Comparison of ENCODE assay signal across 20 cellular contexts in genomic region chr2:33058716-33059451, GRCh38.
DNase-seq lines count a peak whose midpoint lies in the region; ATAC-seq and TF ChIP-seq lines count a peak whose summit lies in the region.
"Had no signal": no experiment of that assay in that cellular context is flagged by ENCODE, and none has a peak within 500 bp of the region (broad histone marks: within the 10 kb centered on the region; RNA-seq: fewer than 3 reads in every experiment).

No MANE protein-coding gene starts in this region.

- intact Hi-C loops in Right ventricle myocardium inferior (cut with DNase I): no loop called here

- peaks cover 23% of the 10 kb centered on the region; the same call in 1 of the 2 replicates for H3K79me2 ChIP-seq in OCI-LY1 (ENCODE audit: insufficient read depth, low read length)

- H3K9me3 ChIP-seq in cardiac muscle cell (ENCODE audit: low read depth) (no peaks in the 10 kb centered on the region), OCI-LY1 (ENCODE audit: low read length) (no peaks in the 10 kb centered on the region)
- H3K9me3 ChIP-seq: pancreas had no signal

- no peak overlapping the region for H2AFZ ChIP-seq in OCI-LY1 (ENCODE audit: low read length)

- H3K9ac ChIP-seq in OCI-LY1 (ENCODE audit: low read length): peak overlapping the region; percentile 66

- H3K4me1 Mint-ChIP-seq in nephron (peaks cover 25% of the 10 kb centered on the region), type B pancreatic cell (ENCODE audit: unreplicated experiment) (peaks cover 33% of the 10 kb centered on the region), immature natural killer cell (no peaks in the 10 kb centered on the region)
- H3K4me1 Mint-ChIP-seq: activated naive CD8-positive, alpha-beta T cell treated with anti-CD3 and anti-CD28 coated beads for 36 hours; stimulated activated effector memory CD8-positive, alpha-beta T cell treated with anti-CD3 and anti-CD28 coated beads, Interleukin-12 subunit alpha, Interleukin-12 subunit beta, amount 100 ng/mL, for 72 hours; T-cell had no signal

- H3K9me2 ChIP-seq in OCI-LY1 (ENCODE audit: low read depth, low read length): no peaks in the 10 kb centered on the region

- peak overlapping the region; percentile 57 to 95 (median 70) for H3K27ac Mint-ChIP-seq in nephron
- no peak overlapping the region for H3K27ac Mint-ChIP-seq in type B pancreatic cell
- H3K27ac Mint-ChIP-seq in immature natural killer cell: no peak overlapping the region
- H3K27ac Mint-ChIP-seq: activated naive CD8-positive, alpha-beta T cell treated with anti-CD3 and anti-CD28 coated beads for 36 hours; CD8-positive, alpha-beta T cell; stimulated activated effector memory CD8-positive, alpha-beta T cell treated with anti-CD3 and anti-CD28 coated beads, Interleukin-12 subunit alpha, Interleukin-12 subunit beta, amount 100 ng/mL, for 72 hours; T-cell had no signal

- H3K27ac ChIP-seq in cardiac muscle cell: peak overlapping the region; percentile 97
- peak overlapping the region; percentile 98 for H3K27ac ChIP-seq in OCI-LY1 (ENCODE audit: low read depth, low read length, poor library complexity, severe bottlenecking)
- H3K27ac ChIP-seq: pancreas had no signal

- TF ChIP-seq CTCF in cardiac muscle cell (IDR thresholded peaks at IDR 0.05; ENCODE audit: low read depth, low read length) (no peak), OCI-LY1 (IDR thresholded peaks at IDR 0.05; ENCODE audit: low read length) (no peak), nephron (IDR thresholded peaks at IDR 0.05; ENCODE audit: unreplicated experiment in 3 of 3) (no peak), type B pancreatic cell (conservative IDR thresholded peaks at IDR 0.05) (no peak)

- ATAC-seq in Right ventricle myocardium inferior (no peak), HG03457 (IDR thresholded peaks at IDR 0.05; ENCODE audit: unreplicated experiment) (no peak)
- ATAC-seq: CD8-positive, alpha-beta T cell; Panc1; stimulated activated effector memory CD8-positive, alpha-beta T cell treated with anti-CD3 and anti-CD28 coated beads, Interleukin-12 subunit alpha, Interleukin-12 subunit beta, amount 100 ng/mL, for 72 hours; T-cell had no signal

- H3K36me3 Mint-ChIP-seq in nephron (ENCODE audit: low read depth) (peaks cover 13% of the 10 kb centered on the region), type B pancreatic cell (peaks cover 4% of the 10 kb centered on the region), immature natural killer cell (no peaks in the 10 kb centered on the region)
- H3K36me3 Mint-ChIP-seq: activated naive CD8-positive, alpha-beta T cell treated with anti-CD3 and anti-CD28 coated beads for 36 hours; CD8-positive, alpha-beta T cell; stimulated activated effector memory CD8-positive, alpha-beta T cell treated with anti-CD3 and anti-CD28 coated beads, Interleukin-12 subunit alpha, Interleukin-12 subunit beta, amount 100 ng/mL, for 72 hours; T-cell had no signal

- H3K4me3 ChIP-seq in cardiac muscle cell: no peak overlapping the region
- H3K4me3 ChIP-seq in OCI-LY1 (ENCODE audit: low read depth, low read length, poor library complexity, severe bottlenecking): peak overlapping the region; percentile 38
- H3K4me3 ChIP-seq: pancreas had no signal

- H3F3A ChIP-seq in OCI-LY1 (ENCODE audit: insufficient read depth, low read length): peaks cover 5% of the 10 kb centered on the region; the same call in 1 of the 2 replicates

- DNase-seq in cardiac muscle cell (ENCODE audit: low read depth in 1 of 2, low spot score in 1 of 2) (no peak), Right ventricle myocardium inferior (ENCODE audit: missing footprints) (no peak), type B pancreatic cell (ENCODE audit: extremely low spot score, unreplicated experiment) (no peak), RKO (ENCODE audit: low spot score) (no peak), immature natural killer cell (no peak)
- DNase-seq: activated CD4-positive, alpha-beta T cell treated with anti-CD3 and anti-CD28 coated beads, Interleukin-2, amount 50 U/mL, for 48 hours; activated naive CD8-positive, alpha-beta T cell treated with anti-CD3 and anti-CD28 coated beads for 36 hours; activated T-cell treated with anti-CD3 and anti-CD28 coated beads, Interleukin-2, amount 50 U/mL, for 48 hours; CD8-positive, alpha-beta T cell; effector CD8-positive, alpha-beta T cell; KBM-7; NCI-H1048; NCI-H524 treated with DMSO at 0.1 percent for 48 hours; pancreas; T-cell had no signal

- H3K27me3 ChIP-seq in cardiac muscle cell: no peaks in the 10 kb centered on the region
- no peaks in the 10 kb centered on the region for H3K27me3 ChIP-seq in OCI-LY1 (ENCODE audit: insufficient read depth, low read length)
- H3K27me3 ChIP-seq: pancreas had no signal

- peak overlapping the region; percentile 65 for H3K4me2 ChIP-seq in OCI-LY1 (ENCODE audit: low read length)

- no peaks in the 10 kb centered on the region for H3K27me3 Mint-ChIP-seq in nephron (ENCODE audit: low read depth)
- no peaks in the 10 kb centered on the region for H3K27me3 Mint-ChIP-seq in type B pancreatic cell
- peaks cover 0 to 2% (median 2%) of the 10 kb centered on the region in 3 donors for H3K27me3 Mint-ChIP-seq in immature natural killer cell (ENCODE audit: low read depth in 3 of 3)

- H3K9me3 Mint-ChIP-seq in nephron (peaks cover 6% of the 10 kb centered on the region), type B pancreatic cell (peaks cover 5% of the 10 kb centered on the region), immature natural killer cell (no peaks in the 10 kb centered on the region)
- H3K9me3 Mint-ChIP-seq: activated naive CD8-positive, alpha-beta T cell treated with anti-CD3 and anti-CD28 coated beads for 36 hours; stimulated activated effector memory CD8-positive, alpha-beta T cell treated with anti-CD3 and anti-CD28 coated beads, Interleukin-12 subunit alpha, Interleukin-12 subunit beta, amount 100 ng/mL, for 72 hours; T-cell had no signal

- no peaks in the 10 kb centered on the region for H4K20me1 ChIP-seq in OCI-LY1 (ENCODE audit: insufficient read depth, low read length)

- H3K4me1 ChIP-seq in cardiac muscle cell (ENCODE audit: low read depth) (peaks cover 42% of the 10 kb centered on the region), OCI-LY1 (ENCODE audit: insufficient read depth, low read length, severe bottlenecking) (peaks cover 63% of the 10 kb centered on the region)
- H3K4me1 ChIP-seq: pancreas had no signal

- H3K4me3 Mint-ChIP-seq in nephron: peak overlapping the region in 1 of 3 experiments; percentile 55
- peak overlapping the region; percentile 4 for H3K4me3 Mint-ChIP-seq in type B pancreatic cell
- H3K4me3 Mint-ChIP-seq in immature natural killer cell: no peak overlapping the region
- H3K4me3 Mint-ChIP-seq: activated naive CD8-positive, alpha-beta T cell treated with anti-CD3 and anti-CD28 coated beads for 36 hours; CD8-positive, alpha-beta T cell; stimulated activated effector memory CD8-positive, alpha-beta T cell treated with anti-CD3 and anti-CD28 coated beads, Interleukin-12 subunit alpha, Interleukin-12 subunit beta, amount 100 ng/mL, for 72 hours; T-cell had no signal

- H3K36me3 ChIP-seq in cardiac muscle cell: no peaks in the 10 kb centered on the region
- peaks cover 48% of the 10 kb centered on the region for H3K36me3 ChIP-seq in OCI-LY1 (ENCODE audit: insufficient read depth, low read length)
- H3K36me3 ChIP-seq: pancreas had no signal

Comparison
In these comparisons a context has a peak if more than half of its experiments do, and no peak if none do; other contexts are left out.
1. H3K27ac Mint-ChIP-seq: peak in nephron (3 of 3); none in type B pancreatic cell (single experiment) and immature natural killer cell (0 of 6).